ENCODE assay signal across 8 cellular contexts in the genomic region with DNA sequence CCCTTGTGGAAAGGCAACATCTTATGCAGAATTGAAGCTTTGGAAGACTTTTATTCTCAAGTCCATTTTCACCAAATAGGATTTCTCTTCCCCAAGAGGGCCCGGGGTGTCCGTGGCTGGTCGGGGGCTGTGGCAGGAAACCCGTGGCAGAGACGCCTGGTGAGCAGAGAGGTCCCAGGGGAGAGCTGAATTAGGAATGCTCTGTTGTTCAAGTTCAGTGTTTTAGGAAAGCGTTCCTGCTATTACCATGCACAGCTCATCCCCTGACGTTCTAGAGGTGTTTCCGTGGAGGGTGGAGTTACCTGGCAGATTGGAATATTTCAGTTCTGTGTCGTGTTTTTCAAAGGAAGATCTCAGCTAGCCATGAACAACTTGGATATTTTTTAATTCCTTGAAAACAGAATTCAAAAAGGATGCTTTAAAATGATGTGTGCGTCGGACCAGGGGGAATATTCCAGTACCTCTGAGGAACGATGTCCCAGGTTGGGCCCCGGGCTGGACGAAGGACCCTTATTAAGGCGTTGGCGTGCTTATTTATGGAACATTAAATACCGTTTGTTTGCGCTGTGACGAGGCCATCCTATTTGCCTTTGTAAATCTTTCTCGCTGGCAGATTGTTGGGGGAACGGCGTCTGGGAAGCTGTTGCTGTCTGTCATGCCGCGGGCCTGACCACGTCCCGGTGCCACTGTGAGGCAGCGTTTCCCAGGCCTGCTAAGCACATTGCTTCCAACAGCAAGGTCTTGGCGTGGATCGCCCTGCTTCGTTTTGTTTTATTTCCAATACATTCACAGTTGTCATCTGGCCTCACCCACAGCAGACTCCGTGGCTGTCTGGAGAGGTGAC. TPM values are rescaled to one million over a fixed set of nuclear protein-coding genes. Genes with fewer than 3 reads are reported as not detected.
DNase-seq lines count a peak whose midpoint lies in the region; ATAC-seq and TF ChIP-seq lines count a peak whose summit lies in the region.

No MANE protein-coding gene starts in this region.

- intact Hi-C loops in left lung (cut with DNase I) (no loop called here), testis (cut with DNase I; ENCODE audit: low total_unique reads) (no loop called here)

- H3K4me3 ChIP-seq in adipocyte (ENCODE audit: low read length) (peak overlapping the region; percentile 44), left lung (no peak overlapping the region), thymus (ENCODE audit: low read length) (no peak overlapping the region), testis (no peak overlapping the region)

- 73% methylated on average over 31 of the region's 31 CpGs for WGBS in thymus
- 70 to 78% methylated on average over 27 to 31 of the region's 31 CpGs for WGBS in testis, 2 donors

- H3K36me3 ChIP-seq in adipocyte (ENCODE audit: control insufficient read depth, insufficient read depth, low read length, severe bottlenecking) (no peaks in the 10 kb centered on the region), left lung (no peaks in the 10 kb centered on the region), thymus (ENCODE audit: control insufficient read depth, insufficient read depth) (no peaks in the 10 kb centered on the region), testis (ENCODE audit: low read depth, missing control alignments) (no peaks in the 10 kb centered on the region)

- no peak for TF ChIP-seq POLR2A in testis (IDR thresholded peaks at IDR 0.05)

- TF ChIP-seq CTCF in left lung (IDR thresholded peaks at IDR 0.05) (no peak), testis (IDR thresholded peaks at IDR 0.05) (no peak)

- no peaks in the 10 kb centered on the region for H3K9me3 ChIP-seq in adipocyte (ENCODE audit: control insufficient read depth, low read length)
- H3K9me3 ChIP-seq in left lung: no peaks in the 10 kb centered on the region
- no peaks in the 10 kb centered on the region for H3K9me3 ChIP-seq in thymus (ENCODE audit: control insufficient read depth)
- no peaks in the 10 kb centered on the region for H3K9me3 ChIP-seq in testis

- H3K27me3 ChIP-seq in adipocyte (replicated peaks; ENCODE audit: control insufficient read depth, insufficient read depth, low read length): no peaks in the 10 kb centered on the region
- peaks cover 0 to 10% of the 10 kb centered on the region in 2 donors for H3K27me3 ChIP-seq in left lung
- H3K27me3 ChIP-seq in thymus (ENCODE audit: control insufficient read depth, insufficient read depth): peaks cover 6% of the 10 kb centered on the region
- no peaks in the 10 kb centered on the region for H3K27me3 ChIP-seq in testis

- H3K27ac ChIP-seq in left lung: peak overlapping the region; percentile 59 to 68
- peak overlapping the region; percentile 55 for H3K27ac ChIP-seq in thymus (ENCODE audit: low read depth)
- no peak overlapping the region for H3K27ac ChIP-seq in testis

- H3K9ac ChIP-seq in adipocyte (ENCODE audit: low read length): peak overlapping the region; percentile 42

- ATAC-seq in left lung (no peak), HG02759 (IDR thresholded peaks at IDR 0.05; ENCODE audit: unreplicated experiment) (no peak)

- DNase-seq in activated CD4-positive, alpha-beta T cell treated with anti-CD3 and anti-CD28 coated beads, Interleukin-2, amount 50 U/mL, for 1 hour: peak; percentile 42
- no peak for DNase-seq in activated CD4-positive, alpha-beta T cell treated with anti-CD3 and anti-CD28 coated beads, Interleukin-2, amount 50 U/mL, for 48 hours
- no peak for DNase-seq in adipocyte (ENCODE audit: low read depth)
- DNase-seq in left lung: no peak
- no peak for DNase-seq in testis
- no peak for DNase-seq in NCI-H2227 treated with DMSO at 0.1 percent for 48 hours (lab: John Stamatoyannopoulos, UW)

- peaks cover 12% of the 10 kb centered on the region for H3K4me1 ChIP-seq in adipocyte (ENCODE audit: control insufficient read depth, insufficient read depth, low read length)
- H3K4me1 ChIP-seq in left lung: peaks cover 9 to 66% of the 10 kb centered on the region in 2 donors
- H3K4me1 ChIP-seq in thymus (ENCODE audit: control insufficient read depth, insufficient read depth, low read length): peaks cover 25% of the 10 kb centered on the region
- peaks cover 14% of the 10 kb centered on the region for H3K4me1 ChIP-seq in testis

RNA-seq across cellular contexts. Expression of a gene that starts 8.2 kb away (rescaled TPM):
- total RNA-seq in left lung: 10 to 100 TPM; 16.0 to 17.1 TPM
- 23.8 TPM for polyA plus RNA-seq in thymus
- 10 to 100 TPM; 22.2 to 28.1 TPM for total RNA-seq in testis
- 27.5 TPM for polyA plus RNA-seq in testis (ENCODE audit: insufficient read depth, low read depth, low replicate concordance)

Comparison
In these comparisons a context has a peak if more than half of its experiments do, and no peak if none do; other contexts are left out.
1. H3K27ac ChIP-seq: peak in left lung (2 of 2) and thymus (single experiment); none in testis (0 of 2).